In the genomic region with DNA sequence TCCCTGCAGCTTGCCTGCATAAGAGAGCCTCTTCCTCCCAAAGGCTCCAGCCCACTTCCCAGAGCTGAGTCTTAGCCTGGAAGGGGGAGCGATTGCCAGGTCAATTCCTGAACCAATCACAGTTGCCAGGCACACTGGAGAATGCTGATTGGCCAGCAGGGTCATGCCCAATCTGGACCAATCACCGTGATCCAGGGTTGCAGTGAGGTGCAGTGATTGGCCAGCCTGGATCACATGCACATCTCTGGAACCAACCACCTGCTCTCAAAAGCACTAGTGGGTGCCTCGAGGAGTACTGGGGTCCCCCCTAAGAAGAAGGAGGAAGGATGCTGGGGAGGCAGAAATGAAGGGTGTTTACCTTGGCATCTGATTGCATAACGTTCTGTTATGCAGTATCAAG, we compare ENCODE assay signal across 28 cellular contexts. TPM values are rescaled to one million over a fixed set of nuclear protein-coding genes. Genes with fewer than 3 reads are reported as not detected.
A peak's percentile ranks its signal among the peaks of the same experiment; 100 is the strongest.
DNase-seq lines count a peak whose midpoint lies in the region; ATAC-seq, FAIRE-seq and TF ChIP-seq lines count a peak whose summit lies in the region.
"Had no signal": no experiment of that assay in that cellular context is flagged by ENCODE, and none has a peak within 500 bp of the region (broad histone marks: within the 10 kb centered on the region; RNA-seq: fewer than 3 reads in every experiment).

No MANE protein-coding gene starts in this region.

- H3K23ac ChIP-seq in H1 (ENCODE audit: insufficient read length) = no peak overlapping the region

- H4K5ac ChIP-seq in H1 (ENCODE audit: insufficient read length, low read depth, low read length) = no peak overlapping the region

- 11% methylated on average over 3 of the region's 4 CpGs for WGBS in HepG2 (ENCODE audit: low lambda C conversion rate)
- 40% methylated on average over 3 of the region's 4 CpGs for WGBS in right lobe of liver (ENCODE audit: insufficient coverage, low coverage, low lambda C conversion rate, missing lambda C conversion rate)
- 80% methylated on average over 4 of the region's 4 CpGs; no CpG with 5 or more reads in 1 of the 2 experiments for WGBS in H1 (ENCODE audit: extremely low coverage in 1 of 2, insufficient coverage in 1 of 2, insufficient read length in 1 of 2, insufficient replicate concordance in 2 of 2, low coverage in 1 of 2, low lambda C conversion rate in 2 of 2, missing lambda C conversion rate in 1 of 2), 2 experiments

- H3K27ac ChIP-seq in HepG2 (ENCODE audit: extremely low read length, insufficient read depth, low read length) (no peak overlapping the region), right lobe of liver (no peak overlapping the region), H1 (ENCODE audit: low read depth, low read length) (no peak overlapping the region)
- H3K27ac ChIP-seq: right atrium auricular region, thoracic aorta had no signal

- H3K18ac ChIP-seq in H1 (ENCODE audit: extremely low read depth, low read length) = no peak overlapping the region

- TF ChIP-seq POLR2A in HepG2 (IDR thresholded peaks at IDR 0.05; ENCODE audit: insufficient read depth in 1 of 2, low read depth in 2 of 2, low read length in 2 of 2) = no peak
- TF ChIP-seq POLR2A in right lobe of liver (IDR thresholded peaks at IDR 0.05) = no peak
- TF ChIP-seq POLR2A in H1 (IDR thresholded peaks at IDR 0.05; ENCODE audit: control extremely low read depth in 1 of 2, low read depth in 2 of 2, low read length in 2 of 2) = no peak

- H3K79me2 ChIP-seq in HepG2 (ENCODE audit: insufficient read depth, low read length) (no peaks in the 10 kb centered on the region), H1 (ENCODE audit: control insufficient read depth in 1 of 2, insufficient read depth in 2 of 2, low read length in 2 of 2) (no peaks in the 10 kb centered on the region)

- H3K23me2 ChIP-seq in H1 (ENCODE audit: low read depth, low read length) = no peaks in the 10 kb centered on the region

- H3K9me3 ChIP-seq in HepG2 (ENCODE audit: low read length) (no peaks in the 10 kb centered on the region), right lobe of liver (no peaks in the 10 kb centered on the region), H1 (ENCODE audit: insufficient read depth in 2 of 2, low read depth in 1 of 2, low read length in 1 of 2) (no peaks in the 10 kb centered on the region)
- H3K9me3 ChIP-seq: right atrium auricular region, thoracic aorta had no signal

- no peak overlapping the region for H3K14ac ChIP-seq in H1 (ENCODE audit: insufficient read length)

- no peak overlapping the region for H3K4ac ChIP-seq in H1 (replicated peaks; ENCODE audit: insufficient read length, low read depth, low read length)

- no peak overlapping the region for H2BK20ac ChIP-seq in H1 (ENCODE audit: low read length)

- BruUV-seq in HepG2 (replicated peaks; lab: Mats Ljungman, UMichigan) = no TSS peak

- no peak overlapping the region for H3K4me3 ChIP-seq in HepG2 (replicated peaks in 1 of 3; ENCODE audit: insufficient read depth in 1 of 3, low read depth in 2 of 3, low read length in 3 of 3)
- H3K4me3 ChIP-seq in right lobe of liver = no peak overlapping the region
- H3K4me3 ChIP-seq in H1 (ENCODE audit: extremely low read depth in 1 of 4, insufficient read depth in 2 of 4, low read depth in 3 of 4, low read length in 4 of 4) = no peak overlapping the region
- H3K4me3 ChIP-seq: right atrium auricular region, smooth muscle cell, thoracic aorta had no signal

- in situ Hi-C loops in HepG2 (cut with HindIII; ENCODE audit: extremely low pct_ligation_motif_present, low pct_unique_long_range_greater_than_20kb) = no loop called here

- no peak overlapping the region for H2BK120ac ChIP-seq in H1 (replicated peaks; ENCODE audit: low read depth, low read length)

- intact Hi-C loops in HepG2 (cut with micrococcal nuclease; ENCODE audit: unreplicated experiment) (no loop called here), right lobe of liver (cut with DNase I) (no loop called here)

- H4K8ac ChIP-seq in H1 (ENCODE audit: extremely low read depth, insufficient read depth, low read length) = peak overlapping the region; percentile 80

- H4K20me1 ChIP-seq in HepG2 (ENCODE audit: insufficient read depth, low read length) (no peaks in the 10 kb centered on the region), H1 (replicated peaks in 1 of 2; ENCODE audit: control insufficient read depth in 1 of 2, insufficient read depth in 2 of 2, low read length in 2 of 2) (no peaks in the 10 kb centered on the region)

- H3K9ac ChIP-seq in HepG2 (ENCODE audit: insufficient read depth, low read depth, low read length) = no peak overlapping the region
- no peak overlapping the region for H3K9ac ChIP-seq in H1 (replicated peaks in 1 of 4; ENCODE audit: extremely low read depth in 1 of 4, low read depth in 3 of 4, low read length in 3 of 4)

- H3K27me3 ChIP-seq in HepG2 (ENCODE audit: control insufficient read depth in 1 of 2, insufficient read depth in 2 of 2, low read length in 2 of 2) (peaks cover 0 to 48% of the 10 kb centered on the region in 2 experiments; a peak in 4 of 5 replicates), right lobe of liver (no peaks in the 10 kb centered on the region), H1 (replicated peaks in 1 of 4; ENCODE audit: control insufficient read depth in 3 of 4, extremely low read depth in 1 of 4, insufficient read depth in 3 of 4, low read length in 3 of 4) (no peaks in the 10 kb centered on the region)
- H3K27me3 ChIP-seq: right atrium auricular region had no signal

- FAIRE-seq in HepG2 (lab: Jason Lieb, UNC) (no peak), H1 (lab: Jason Lieb, UNC) (no peak)
- FAIRE-seq: keratinocyte had no signal

- no peak overlapping the region for H2BK5ac ChIP-seq in H1 (ENCODE audit: low read depth, low read length)

- 0 out of 2 replicates have a peak overlapping the region, but pooled peaks have one; percentile 39 for H2AK5ac ChIP-seq in H1 (ENCODE audit: low read depth, low read length)

- H3K79me1 ChIP-seq in H1 (ENCODE audit: low read depth, low read length) = no peaks in the 10 kb centered on the region

- DNase-seq in HepG2 (ENCODE audit: low spot score) = no peak
- no peak for DNase-seq in right lobe of liver
- peak; percentile 35 for DNase-seq in SK-N-DZ (ENCODE audit: low spot score)
- DNase-seq in H1 (ENCODE audit: low read depth in 1 of 2, low spot score in 2 of 2) = no peak
- no peak for DNase-seq in NCI-H1417 treated with DMSO at 0.1 percent for 48 hours (lab: John Stamatoyannopoulos, UW)
- DNase-seq in T-helper 2 cell = no peak
- no peak for DNase-seq in cerebellar nuclear complex (lab: John Stamatoyannopoulos, UW)
- DNase-seq: activated CD4-positive, alpha-beta memory T cell treated with anti-CD3 and anti-CD28 coated beads, Interleukin-2, amount 10 ng/mL, durations not matched to agents 7 days and 5 days; activated CD8-positive, alpha-beta memory T cell treated with anti-CD3 and anti-CD28 coated beads, Interleukin-2, amount 50 U/mL, for 4 hours; activated naive CD4-positive, alpha-beta T cell treated with anti-CD3 and anti-CD28 coated beads for 36 hours; AML-193; CD8-positive, alpha-beta T cell; central memory CD4-positive, alpha-beta T cell; DMS153; left ventricle myocardium superior; NCI-H187; NCI-H2171; NCI-H510A; stimulated activated naive CD4-positive, alpha-beta T cell treated with Interleukin-2 at 50 U/mL for 16 hours had no signal

- no peak overlapping the region for H4K91ac ChIP-seq in H1 (replicated peaks; ENCODE audit: insufficient read length, low read length)

- CTCF ChIA-PET in HepG2 (lab: Yijun Ruan, JAX; ENCODE audit: low intra/inter-chr PET ratio, low total read pairs) (no interaction called here), H1 (lab: Charles Lee; ENCODE audit: partially characterized antibody) (interaction anchor here (1.2 to 1.3 kb wide), 2 partner anchors 10 to 12 kb away, joined by 3 to 4 read pairs; no protein-coding TSS in a partner anchor)

- ATAC-seq in HepG2 = peak; percentile 8; the same call in 2 of the 3 replicates
- no peak for ATAC-seq in right lobe of liver
- ATAC-seq in GM19463 (IDR thresholded peaks at IDR 0.05; ENCODE audit: unreplicated experiment) = no peak
- ATAC-seq: CD8-positive, alpha-beta T cell; esophagus mucosa; left ventricle myocardium superior had no signal

- H2AFZ ChIP-seq in HepG2 (ENCODE audit: low read length) = no peak overlapping the region
- H2AFZ ChIP-seq in H1 (ENCODE audit: low read length) = no peak overlapping the region

- no peak for TF ChIP-seq RAD21 in HepG2 (CRISPR knock-in tag; IDR thresholded peaks at IDR 0.05)
- no peak for TF ChIP-seq RAD21 in H1 (IDR thresholded peaks at IDR 0.05 in 1 of 2, conservative IDR thresholded peaks at IDR 0.05 in 1 of 2; ENCODE audit: low read depth in 2 of 2, low read length in 2 of 2)

- H3K36me3 ChIP-seq in HepG2 (replicated peaks in 1 of 2; ENCODE audit: control insufficient read depth in 1 of 2, insufficient read depth in 2 of 2, low read length in 2 of 2) (no peaks in the 10 kb centered on the region), right lobe of liver (no peaks in the 10 kb centered on the region), H1 (ENCODE audit: control insufficient read depth in 2 of 4, insufficient read depth in 4 of 4, low read length in 3 of 4) (no peaks in the 10 kb centered on the region)
- H3K36me3 ChIP-seq: right atrium auricular region, thoracic aorta had no signal

- H2BK12ac ChIP-seq in H1 (ENCODE audit: low read depth, low read length) = no peak overlapping the region

- H3K56ac ChIP-seq in H1 (replicated peaks; ENCODE audit: insufficient read length, low read depth, low read length) = no peak overlapping the region

- POLR2A ChIA-PET in HepG2 (lab: Yijun Ruan, JAX) = no interaction called here
- POLR2A ChIA-PET in H1 (lab: Charles Lee; ENCODE audit: partially characterized antibody) = interaction anchor here (1.0 to 1.1 kb wide), 3 partner anchors 9 to 16 kb away, joined by 3 to 4 read pairs (median 3); no protein-coding TSS in a partner anchor

- TF ChIP-seq EP300 in HepG2 (IDR thresholded peaks at IDR 0.05; ENCODE audit: low read depth in 2 of 2, low read length in 2 of 2) = no peak
- TF ChIP-seq EP300 in HepG2 (CRISPR knock-in tag; IDR thresholded peaks at IDR 0.05; ENCODE audit: borderline replicate concordance) = no peak
- TF ChIP-seq EP300 in H1 (IDR thresholded peaks at IDR 0.05; ENCODE audit: borderline replicate concordance in 1 of 2, low read depth in 2 of 2, low read length in 2 of 2) = no peak

- no peak overlapping the region for H3K4me2 ChIP-seq in HepG2 (ENCODE audit: low read depth, low read length)
- H3K4me2 ChIP-seq in H1 (ENCODE audit: insufficient read depth in 1 of 2, low read depth in 2 of 2, low read length in 2 of 2) = no peak overlapping the region
- H3K4me2 ChIP-seq: smooth muscle cell had no signal

- TF ChIP-seq CTCF in HepG2 (CRISPR knock-in tag; IDR thresholded peaks at IDR 0.05) = no peak
- TF ChIP-seq CTCF in right lobe of liver (IDR thresholded peaks at IDR 0.05) = no peak
- TF ChIP-seq CTCF in H1 (IDR thresholded peaks at IDR 0.05; ENCODE audit: control extremely low read depth in 1 of 3, insufficient read depth in 1 of 3, low read depth in 1 of 3, low read length in 3 of 3) = no peak

- H2BK15ac ChIP-seq in H1 (ENCODE audit: low read length) = no peak overlapping the region

- H3K4me1 ChIP-seq in HepG2 (ENCODE audit: insufficient read depth, low read length) (peaks cover 11% of the 10 kb centered on the region), right lobe of liver (no peaks in the 10 kb centered on the region), H1 (replicated peaks in 1 of 4; ENCODE audit: control insufficient read depth in 3 of 4, insufficient read depth in 4 of 4, low read length in 3 of 4) (peaks cover 0 to 3% (median under 1%) of the 10 kb centered on the region in 4 experiments; a peak in 2 of 7 replicates)
- H3K4me1 ChIP-seq: right atrium auricular region had no signal

RNA-seq across cellular contexts. Expression of gene NAGPA, which starts 18.4 kb away (rescaled TPM):
- 29.8 and 60.3 TPM in 2 replicates for total RNA-seq in HepG2 (2016; rRNA removed; fragmentation: Illumina TruSeq; extraction: Trizol)
- total RNA-seq in HepG2 (2016; cell fraction: cytosol; rRNA removed; fragmentation: Illumina TruSeq; extraction: Trizol; ENCODE audit: low read depth) = 10.2 and 12.2 TPM in 2 replicates
- total RNA-seq in HepG2 (2016; cell fraction: insoluble cytoplasmic fraction; rRNA removed; fragmentation: Illumina TruSeq; extraction: Trizol) = 25.3 and 59.7 TPM in 2 replicates
- total RNA-seq in HepG2 (2016; cell fraction: membrane; rRNA removed; fragmentation: Illumina TruSeq; extraction: Trizol) = 19.0 and 22.6 TPM in 2 replicates
- 58.3 and 69.4 TPM in 2 replicates for total RNA-seq in HepG2 (2016; cell fraction: nucleus; rRNA removed; fragmentation: Illumina TruSeq; extraction: Trizol)
- 27.1 and 31.6 TPM in 2 replicates for polyA plus RNA-seq in HepG2 (2011; rRNA removed)
- polyA plus RNA-seq in HepG2 (2011; cell fraction: cytosol; rRNA removed) = 28.0 and 43.3 TPM in 2 replicates
- polyA plus RNA-seq in HepG2 (2011; cell fraction: nucleus; rRNA removed) = 119 and 135 TPM in 2 replicates
- 20.6 and 22.0 TPM in 2 replicates for polyA plus RNA-seq in HepG2 (2012)
- 7.6 and 9.3 TPM in 2 replicates for polyA plus RNA-seq in HepG2 (2016; cell fraction: cytosol; fragmentation: Illumina TruSeq; extraction: Trizol; ENCODE audit: low read depth)
- polyA plus RNA-seq in HepG2 (2016; cell fraction: insoluble cytoplasmic fraction; fragmentation: Illumina TruSeq; extraction: Trizol; ENCODE audit: low read depth) = 24.9 and 27.9 TPM in 2 replicates
- polyA plus RNA-seq in HepG2 (2016; cell fraction: membrane; fragmentation: Illumina TruSeq; extraction: Trizol; ENCODE audit: low read depth) = 15.1 and 16.1 TPM in 2 replicates
- 111 and 120 TPM in 2 replicates for polyA plus RNA-seq in HepG2 (2016; cell fraction: nucleus; fragmentation: Illumina TruSeq; extraction: Trizol; ENCODE audit: insufficient read depth, low read depth)
- polyA minus RNA-seq in HepG2 (2011; rRNA and poly(A)+ RNA removed; ENCODE audit: low replicate concordance) = 13.4 and 91.3 TPM in 2 replicates
- polyA minus RNA-seq in HepG2 (2011; cell fraction: cytosol; rRNA and poly(A)+ RNA removed) = 24.6 and 30.4 TPM in 2 replicates
- 41.9 and 43.5 TPM in 2 replicates for polyA minus RNA-seq in HepG2 (2011; cell fraction: nucleus; rRNA and poly(A)+ RNA removed)
- total RNA-seq in right lobe of liver = 10 to 100 TPM in 2 of 6 experiments, 1 to 10 TPM in 4; 6.6 to 22.1 (median 8.4) TPM
- polyA plus RNA-seq in SK-N-DZ (2014; cell fraction: cytosol; rRNA removed) = 14.2 and 27.4 TPM in 2 replicates
- 40.7 and 61.7 TPM in 2 replicates for polyA plus RNA-seq in SK-N-DZ (2014; cell fraction: nucleus; rRNA removed)
- total RNA-seq in H1 (2021; fragmentation: NEBNext Ultra II Directional; extraction: Animal tissue kit (Norgen Biotek cat#: 25700)) = 13.2 and 13.6 TPM in 2 replicates
- polyA plus RNA-seq in H1 (2011; rRNA removed) = 10.1 and 13.6 TPM in 2 replicates
- polyA plus RNA-seq in H1 (2011; cell fraction: cytosol; rRNA removed) = 11.1 TPM
- 22.2 TPM for polyA plus RNA-seq in H1 (2011; cell fraction: nucleus; rRNA removed)
- polyA plus RNA-seq in H1 (2012, experiment 1 of 2) = 6.7 to 12.4 TPM (median 10.6 TPM) in 4 replicates
- 7.6 TPM for polyA plus RNA-seq in H1 (2012, experiment 2 of 2)
- 11.8 TPM for polyA plus RNA-seq in H1 (2013, experiment 1 of 2)
- 10.6 TPM for polyA plus RNA-seq in H1 (2013, experiment 2 of 2)
- polyA minus RNA-seq in H1 (2011; rRNA and poly(A)+ RNA removed) = 6.0 and 7.2 TPM in 2 replicates
- 4.6 TPM for polyA minus RNA-seq in H1 (2011; cell fraction: cytosol; rRNA and poly(A)+ RNA removed)
- polyA minus RNA-seq in H1 (2011; cell fraction: nucleus; rRNA and poly(A)+ RNA removed) = 10.6 TPM

RNA-seq across cellular contexts. Expression of gene C16orf89, which starts 50.4 kb away (rescaled TPM):
- 0.97 and 1.9 TPM in 2 replicates for total RNA-seq in HepG2 (2016; rRNA removed; fragmentation: Illumina TruSeq; extraction: Trizol)
- 0.61 and 0.79 TPM in 2 replicates for total RNA-seq in HepG2 (2016; cell fraction: cytosol; rRNA removed; fragmentation: Illumina TruSeq; extraction: Trizol; ENCODE audit: low read depth)
- 0.45 and 1.1 TPM in 2 replicates for total RNA-seq in HepG2 (2016; cell fraction: insoluble cytoplasmic fraction; rRNA removed; fragmentation: Illumina TruSeq; extraction: Trizol)
- 0.76 and 1.0 TPM in 2 replicates for total RNA-seq in HepG2 (2016; cell fraction: membrane; rRNA removed; fragmentation: Illumina TruSeq; extraction: Trizol)
- total RNA-seq in HepG2 (2016; cell fraction: nucleus; rRNA removed; fragmentation: Illumina TruSeq; extraction: Trizol) = 0.72 and 0.78 TPM in 2 replicates
- 2.8 and 3.4 TPM in 2 replicates for polyA plus RNA-seq in HepG2 (2011; rRNA removed)
- polyA plus RNA-seq in HepG2 (2011; cell fraction: cytosol; rRNA removed) = 2.8 TPM in 2 replicates
- 1.3 and 1.4 TPM in 2 replicates for polyA plus RNA-seq in HepG2 (2011; cell fraction: nucleus; rRNA removed)
- 1.7 and 2.7 TPM in 2 replicates for polyA plus RNA-seq in HepG2 (2012)
- polyA plus RNA-seq in HepG2 (2016; cell fraction: cytosol; fragmentation: Illumina TruSeq; extraction: Trizol; ENCODE audit: low read depth) = 0.58 and 0.68 TPM in 2 replicates
- polyA plus RNA-seq in HepG2 (2016; cell fraction: insoluble cytoplasmic fraction; fragmentation: Illumina TruSeq; extraction: Trizol; ENCODE audit: low read depth) = 0.85 and 1.2 TPM in 2 replicates
- polyA plus RNA-seq in HepG2 (2016; cell fraction: membrane; fragmentation: Illumina TruSeq; extraction: Trizol; ENCODE audit: low read depth) = 0.71 and 0.81 TPM in 2 replicates
- polyA plus RNA-seq in HepG2 (2016; cell fraction: nucleus; fragmentation: Illumina TruSeq; extraction: Trizol; ENCODE audit: insufficient read depth, low read depth) = 1.4 and 2.1 TPM in 2 replicates
- 1.0 TPM in 1 of 2 replicates, not detected in the other for polyA minus RNA-seq in HepG2 (2011; rRNA and poly(A)+ RNA removed; ENCODE audit: low replicate concordance)
- 0.89 and 1.1 TPM in 2 replicates for polyA minus RNA-seq in HepG2 (2011; cell fraction: cytosol; rRNA and poly(A)+ RNA removed)
- polyA minus RNA-seq in HepG2 (2011; cell fraction: nucleus; rRNA and poly(A)+ RNA removed) = 0.50 and 0.90 TPM in 2 replicates
- total RNA-seq in right lobe of liver = not detected
- 0.29 and 1.2 TPM in 2 replicates for polyA plus RNA-seq in SK-N-DZ (2014; cell fraction: cytosol; rRNA removed)
- polyA plus RNA-seq in SK-N-DZ (2014; cell fraction: nucleus; rRNA removed) = not detected in 2 replicates
- total RNA-seq in H1 (2021; fragmentation: NEBNext Ultra II Directional; extraction: Animal tissue kit (Norgen Biotek cat#: 25700)) = 6.7 and 10.6 TPM in 2 replicates
- 9.9 and 11.0 TPM in 2 replicates for polyA plus RNA-seq in H1 (2011; rRNA removed)
- polyA plus RNA-seq in H1 (2011; cell fraction: cytosol; rRNA removed) = 11.4 TPM
- polyA plus RNA-seq in H1 (2011; cell fraction: nucleus; rRNA removed) = 6.9 TPM
- 4.8 to 10.2 TPM (median 9.6 TPM) in 4 replicates for polyA plus RNA-seq in H1 (2012, experiment 1 of 2)
- polyA plus RNA-seq in H1 (2012, experiment 2 of 2) = 21.5 TPM
- polyA plus RNA-seq in H1 (2013, experiment 1 of 2) = 10.1 TPM
- 15.1 TPM for polyA plus RNA-seq in H1 (2013, experiment 2 of 2)
- polyA minus RNA-seq in H1 (2011; rRNA and poly(A)+ RNA removed) = 5.7 and 7.5 TPM in 2 replicates
- polyA minus RNA-seq in H1 (2011; cell fraction: cytosol; rRNA and poly(A)+ RNA removed) = 5.3 TPM
- 7.6 TPM for polyA minus RNA-seq in H1 (2011; cell fraction: nucleus; rRNA and poly(A)+ RNA removed)
- total RNA-seq: A172; activated CD4-positive, alpha-beta memory T cell treated with anti-CD3 and anti-CD28 coated beads, Interleukin-2, amount 10 ng/mL, durations not matched to agents 7 days and 5 days; activated naive CD4-positive, alpha-beta T cell treated with anti-CD3 and anti-CD28 coated beads for 36 hours; CD8-positive, alpha-beta T cell; fibroblast of villous mesenchyme; LHCN-M2; smooth muscle cell had no signal
- polyA plus RNA-seq: keratinocyte, smooth muscle cell had no signal

RNA-seq across cellular contexts. Expression of gene ALG1, which starts 56.3 kb away (rescaled TPM):
- total RNA-seq in HepG2 (2016; rRNA removed; fragmentation: Illumina TruSeq; extraction: Trizol) (39.6 and 75.6 TPM in 2 replicates), right lobe of liver (10 to 100 TPM; 16.0 to 28.0 (median 16.9) TPM)
- total RNA-seq in HepG2 (2016; cell fraction: cytosol; rRNA removed; fragmentation: Illumina TruSeq; extraction: Trizol; ENCODE audit: low read depth) = 7.6 and 8.9 TPM in 2 replicates
- total RNA-seq in HepG2 (2016; cell fraction: insoluble cytoplasmic fraction; rRNA removed; fragmentation: Illumina TruSeq; extraction: Trizol) = 38.5 and 76.0 TPM in 2 replicates
- total RNA-seq in HepG2 (2016; cell fraction: membrane; rRNA removed; fragmentation: Illumina TruSeq; extraction: Trizol) = 14.3 and 16.3 TPM in 2 replicates
- 78.0 and 84.8 TPM in 2 replicates for total RNA-seq in HepG2 (2016; cell fraction: nucleus; rRNA removed; fragmentation: Illumina TruSeq; extraction: Trizol)
- polyA plus RNA-seq in HepG2 (2011; rRNA removed) (43.3 and 51.5 TPM in 2 replicates), H1 (2011; rRNA removed) (45.7 and 46.5 TPM in 2 replicates)
- 46.0 and 52.0 TPM in 2 replicates for polyA plus RNA-seq in HepG2 (2011; cell fraction: cytosol; rRNA removed)
- 37.8 and 40.2 TPM in 2 replicates for polyA plus RNA-seq in HepG2 (2011; cell fraction: nucleus; rRNA removed)
- polyA plus RNA-seq in HepG2 (2012) = 25.7 and 31.5 TPM in 2 replicates
- 6.3 and 6.5 TPM in 2 replicates for polyA plus RNA-seq in HepG2 (2016; cell fraction: cytosol; fragmentation: Illumina TruSeq; extraction: Trizol; ENCODE audit: low read depth)
- 36.3 and 37.9 TPM in 2 replicates for polyA plus RNA-seq in HepG2 (2016; cell fraction: insoluble cytoplasmic fraction; fragmentation: Illumina TruSeq; extraction: Trizol; ENCODE audit: low read depth)
- polyA plus RNA-seq in HepG2 (2016; cell fraction: membrane; fragmentation: Illumina TruSeq; extraction: Trizol; ENCODE audit: low read depth) = 10.1 and 11.8 TPM in 2 replicates
- 104 and 109 TPM in 2 replicates for polyA plus RNA-seq in HepG2 (2016; cell fraction: nucleus; fragmentation: Illumina TruSeq; extraction: Trizol; ENCODE audit: insufficient read depth, low read depth)
- polyA minus RNA-seq in HepG2 (2011; rRNA and poly(A)+ RNA removed; ENCODE audit: low replicate concordance) = 135 and 161 TPM in 2 replicates
- polyA minus RNA-seq in HepG2 (2011; cell fraction: cytosol; rRNA and poly(A)+ RNA removed) = 28.6 and 36.3 TPM in 2 replicates
- 50.0 and 65.8 TPM in 2 replicates for polyA minus RNA-seq in HepG2 (2011; cell fraction: nucleus; rRNA and poly(A)+ RNA removed)
- polyA plus RNA-seq in SK-N-DZ (2014; cell fraction: cytosol; rRNA removed) = 55.1 and 65.5 TPM in 2 replicates
- polyA plus RNA-seq in SK-N-DZ (2014; cell fraction: nucleus; rRNA removed) = 23.6 and 42.5 TPM in 2 replicates
- total RNA-seq in H1 (2021; fragmentation: NEBNext Ultra II Directional; extraction: Animal tissue kit (Norgen Biotek cat#: 25700)) = 34.8 and 35.7 TPM in 2 replicates
- polyA plus RNA-seq in H1 (2011; cell fraction: cytosol; rRNA removed) = 42.0 TPM
- polyA plus RNA-seq in H1 (2011; cell fraction: nucleus; rRNA removed) = 51.3 TPM
- 24.1 to 36.4 TPM (median 33.7 TPM) in 4 replicates for polyA plus RNA-seq in H1 (2012, experiment 1 of 2)
- 47.3 TPM for polyA plus RNA-seq in H1 (2012, experiment 2 of 2)
- 48.4 TPM for polyA plus RNA-seq in H1 (2013, experiment 1 of 2)
- polyA plus RNA-seq in H1 (2013, experiment 2 of 2) = 53.2 TPM
- 81.3 and 93.9 TPM in 2 replicates for polyA minus RNA-seq in H1 (2011; rRNA and poly(A)+ RNA removed)
- polyA minus RNA-seq in H1 (2011; cell fraction: cytosol; rRNA and poly(A)+ RNA removed) = 18.3 TPM
- 43.5 TPM for polyA minus RNA-seq in H1 (2011; cell fraction: nucleus; rRNA and poly(A)+ RNA removed)

RNA-seq across cellular contexts. Expression of gene SEC14L5, which starts 57.2 kb away (rescaled TPM):
- 0.36 and 0.42 TPM in 2 replicates for total RNA-seq in HepG2 (2016; rRNA removed; fragmentation: Illumina TruSeq; extraction: Trizol)
- 0.09 TPM in 1 of 2 replicates, not detected in the other for total RNA-seq in HepG2 (2016; cell fraction: cytosol; rRNA removed; fragmentation: Illumina TruSeq; extraction: Trizol; ENCODE audit: low read depth)
- 0.34 and 0.43 TPM in 2 replicates for total RNA-seq in HepG2 (2016; cell fraction: insoluble cytoplasmic fraction; rRNA removed; fragmentation: Illumina TruSeq; extraction: Trizol)
- total RNA-seq in HepG2 (2016; cell fraction: membrane; rRNA removed; fragmentation: Illumina TruSeq; extraction: Trizol) = 0.19 and 0.21 TPM in 2 replicates
- 0.34 and 0.43 TPM in 2 replicates for total RNA-seq in HepG2 (2016; cell fraction: nucleus; rRNA removed; fragmentation: Illumina TruSeq; extraction: Trizol)
- polyA plus RNA-seq in HepG2 (2011; rRNA removed) = 0.40 and 0.60 TPM in 2 replicates
- polyA plus RNA-seq in HepG2 (2011; cell fraction: cytosol; rRNA removed) = 0.31 and 0.44 TPM in 2 replicates
- polyA plus RNA-seq in HepG2 (2011; cell fraction: nucleus; rRNA removed) = 1.3 and 1.5 TPM in 2 replicates
- polyA plus RNA-seq in HepG2 (2012) = 0.59 and 1.0 TPM in 2 replicates
- 0.02 TPM in 2 replicates for polyA plus RNA-seq in HepG2 (2016; cell fraction: cytosol; fragmentation: Illumina TruSeq; extraction: Trizol; ENCODE audit: low read depth)
- polyA plus RNA-seq in HepG2 (2016; cell fraction: insoluble cytoplasmic fraction; fragmentation: Illumina TruSeq; extraction: Trizol; ENCODE audit: low read depth) = 0.32 and 0.43 TPM in 2 replicates
- polyA plus RNA-seq in HepG2 (2016; cell fraction: membrane; fragmentation: Illumina TruSeq; extraction: Trizol; ENCODE audit: low read depth) = 0.08 and 0.14 TPM in 2 replicates
- 0.31 and 0.41 TPM in 2 replicates for polyA plus RNA-seq in HepG2 (2016; cell fraction: nucleus; fragmentation: Illumina TruSeq; extraction: Trizol; ENCODE audit: insufficient read depth, low read depth)
- 0.16 and 1.5 TPM in 2 replicates for polyA minus RNA-seq in HepG2 (2011; rRNA and poly(A)+ RNA removed; ENCODE audit: low replicate concordance)
- polyA minus RNA-seq in HepG2 (2011; cell fraction: cytosol; rRNA and poly(A)+ RNA removed) = 0.18 and 0.49 TPM in 2 replicates
- 0.64 and 0.75 TPM in 2 replicates for polyA minus RNA-seq in HepG2 (2011; cell fraction: nucleus; rRNA and poly(A)+ RNA removed)
- total RNA-seq in right lobe of liver = 1 to 10 TPM in 1 of 6 experiments, under 1 TPM in 4, not detected in 1; 0.09 to 1.1 (median 0.60) TPM
- polyA plus RNA-seq in SK-N-DZ (2014; cell fraction: cytosol; rRNA removed) = 0.03 TPM in 2 replicates
- not detected in 2 replicates for polyA plus RNA-seq in SK-N-DZ (2014; cell fraction: nucleus; rRNA removed)
- 3.0 and 3.2 TPM in 2 replicates for total RNA-seq in H1 (2021; fragmentation: NEBNext Ultra II Directional; extraction: Animal tissue kit (Norgen Biotek cat#: 25700))
- 1.9 and 2.1 TPM in 2 replicates for polyA plus RNA-seq in H1 (2011; rRNA removed)
- polyA plus RNA-seq in H1 (2011; cell fraction: cytosol; rRNA removed) = 2.1 TPM
- 2.7 TPM for polyA plus RNA-seq in H1 (2011; cell fraction: nucleus; rRNA removed)
- 1.9 to 2.9 TPM (median 2.3 TPM) in 4 replicates for polyA plus RNA-seq in H1 (2012, experiment 1 of 2)
- 1.6 TPM for polyA plus RNA-seq in H1 (2012, experiment 2 of 2)
- 1.1 TPM for polyA plus RNA-seq in H1 (2013, experiment 1 of 2)
- polyA plus RNA-seq in H1 (2013, experiment 2 of 2) = 0.99 TPM
- 4.0 and 5.8 TPM in 2 replicates for polyA minus RNA-seq in H1 (2011; rRNA and poly(A)+ RNA removed)
- 1.7 TPM for polyA minus RNA-seq in H1 (2011; cell fraction: cytosol; rRNA and poly(A)+ RNA removed)
- 2.9 TPM for polyA minus RNA-seq in H1 (2011; cell fraction: nucleus; rRNA and poly(A)+ RNA removed)
- total RNA-seq: A172; activated naive CD4-positive, alpha-beta T cell treated with anti-CD3 and anti-CD28 coated beads for 36 hours; CD8-positive, alpha-beta T cell; LHCN-M2; smooth muscle cell had no signal
- polyA plus RNA-seq: smooth muscle cell had no signal

Comparison
In these comparisons a context has a peak if more than half of its experiments do, and no peak if none do; other contexts are left out.
1. Of the 41 proteins assayed by ChIP-seq in both HepG2 and H1: peak only in HepG2: CEBPB; only in H1: MAX; in both: USF2; in neither: 38.